In the genomic region with DNA sequence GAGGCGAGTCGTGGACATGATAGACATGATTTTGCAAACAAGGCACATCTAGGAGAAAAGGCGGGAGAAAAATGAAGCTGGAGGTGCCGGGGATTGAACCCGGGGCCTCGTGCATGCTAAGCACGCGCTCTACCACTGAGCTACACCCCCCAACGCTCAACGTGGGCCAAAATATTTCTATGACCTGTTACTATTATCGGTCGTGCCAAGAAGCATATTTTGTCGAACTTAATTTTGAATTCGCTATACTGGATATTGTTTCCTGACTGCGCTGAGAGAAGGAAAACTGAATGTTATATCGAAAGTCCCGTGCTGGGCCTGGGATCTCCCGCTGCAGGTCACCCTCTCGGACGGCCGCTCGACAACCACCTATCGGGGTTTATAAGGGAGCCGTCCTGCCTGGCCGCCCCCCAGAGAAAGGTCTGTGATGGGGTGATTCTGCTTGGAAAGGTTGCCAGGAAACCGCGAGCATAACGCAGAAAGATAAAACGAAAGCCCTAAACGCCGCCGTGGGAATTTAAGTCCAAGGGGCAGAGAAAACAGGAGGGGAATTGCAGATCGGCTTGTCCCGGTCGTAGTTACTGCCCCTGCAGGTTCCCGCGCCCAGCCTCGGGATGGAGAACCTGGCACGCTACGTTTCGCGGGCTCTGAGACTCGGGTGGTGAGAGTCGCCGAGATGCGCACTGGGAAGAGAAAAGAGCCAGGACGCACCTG, we compare ENCODE assay signal across 8 cellular contexts.
DNase-seq lines count a peak whose midpoint lies in the region; ATAC-seq and TF ChIP-seq lines count a peak whose summit lies in the region.

No MANE protein-coding gene starts in this region.

- H3K27me3 ChIP-seq in Panc1 (ENCODE audit: control insufficient read depth, insufficient read depth, low read length) (no peaks in the 10 kb centered on the region), fibroblast of lung (ENCODE audit: control insufficient read depth, insufficient read depth, low read length) (no peaks in the 10 kb centered on the region)
- no peaks in the 10 kb centered on the region for H3K27me3 ChIP-seq in naive thymus-derived CD4-positive, alpha-beta T cell (ENCODE audit: control insufficient read depth in 2 of 2, insufficient read depth in 2 of 2, low read length in 2 of 2)

- H4K20me1 ChIP-seq in fibroblast of lung (ENCODE audit: control insufficient read depth, extremely low read depth, insufficient read depth, low read length), result no peaks in the 10 kb centered on the region

- H3K36me3 ChIP-seq in Panc1 (ENCODE audit: control insufficient read depth, insufficient read depth, low read length), result no peaks in the 10 kb centered on the region
- H3K36me3 ChIP-seq in fibroblast of lung (ENCODE audit: control insufficient read depth, insufficient read depth, low read length), result no peaks in the 10 kb centered on the region
- no peaks in the 10 kb centered on the region for H3K36me3 ChIP-seq in naive thymus-derived CD4-positive, alpha-beta T cell (ENCODE audit: control insufficient read depth in 2 of 3, insufficient read depth in 3 of 3, low read length in 3 of 3)

- no TSS peak for BruUV-seq in Panc1 (replicated peaks; lab: Mats Ljungman, UMichigan)

- TF ChIP-seq CTCF in GM12864 (IDR thresholded peaks at IDR 0.05; ENCODE audit: low read depth, low read length, missing control alignments) (no peak), Panc1 (IDR thresholded peaks at IDR 0.05) (no peak), fibroblast of lung (conservative IDR thresholded peaks at IDR 0.05 in 1 of 2, IDR thresholded peaks at IDR 0.05 in 1 of 2; ENCODE audit: low read depth in 1 of 2, low read length in 2 of 2) (no peak)

- H3K27me3 Mint-ChIP-seq in naive thymus-derived CD4-positive, alpha-beta T cell, result peaks cover 0 to 30% (median 4%) of the 10 kb centered on the region in 5 donors

- H3K9me3 ChIP-seq in Panc1 (ENCODE audit: control insufficient read depth, insufficient read depth, low read depth, low read length), result no peaks in the 10 kb centered on the region
- H3K9me3 ChIP-seq in fibroblast of lung (ENCODE audit: control insufficient read depth, insufficient read depth, low read depth, low read length), result no peaks in the 10 kb centered on the region
- peaks cover 0 to 5% (median 0%) of the 10 kb centered on the region in 3 experiments for H3K9me3 ChIP-seq in naive thymus-derived CD4-positive, alpha-beta T cell (ENCODE audit: control insufficient read depth in 2 of 3, low read length in 3 of 3)

- peak overlapping the region; percentile 89 to 100 (median 95) for H3K27ac Mint-ChIP-seq in naive thymus-derived CD4-positive, alpha-beta T cell

- H3K79me2 ChIP-seq in fibroblast of lung (ENCODE audit: control insufficient read depth, insufficient read depth, low read length), result no peaks in the 10 kb centered on the region

- in situ Hi-C loops in Panc1 (cut with HindIII; ENCODE audit: low pct_unique_long_range_greater_than_20kb, low sequenced_read_pairs), result no loop called here

- H3K4me1 ChIP-seq in Panc1 (ENCODE audit: control insufficient read depth, insufficient read depth, low read length) (peaks cover 8% of the 10 kb centered on the region), fibroblast of lung (ENCODE audit: control insufficient read depth, extremely low read depth, insufficient read depth, low read length) (peaks cover 5% of the 10 kb centered on the region)
- H3K4me1 ChIP-seq in naive thymus-derived CD4-positive, alpha-beta T cell (ENCODE audit: control insufficient read depth in 2 of 2, insufficient read depth in 2 of 2, low read length in 2 of 2), result peaks cover 11 to 18% of the 10 kb centered on the region in 2 donors

- H3K4me2 ChIP-seq in fibroblast of lung (ENCODE audit: extremely low read depth, insufficient read depth, low read length), result peak overlapping the region; percentile 94

- peaks cover 15 to 69% (median 53%) of the 10 kb centered on the region in 7 donors for H3K4me1 Mint-ChIP-seq in naive thymus-derived CD4-positive, alpha-beta T cell

- peak; percentile 74 for ATAC-seq in Panc1
- ATAC-seq in naive thymus-derived CD4-positive, alpha-beta T cell, result peak; percentile 64
- ATAC-seq in GM18858 (IDR thresholded peaks at IDR 0.05; ENCODE audit: unreplicated experiment), result no peak

- peak overlapping the region; percentile 48 for H3K9ac ChIP-seq in fibroblast of lung (ENCODE audit: insufficient read depth, low read length)

- CTCF ChIA-PET in Panc1 (lab: Charles Lee), result interaction anchor here (2.2 kb wide), 1 partner anchor 27 kb away, joined by 4 read pairs; no protein-coding TSS in a partner anchor
- CTCF ChIA-PET in naive thymus-derived CD4-positive, alpha-beta T cell (lab: Charles Lee), result interaction anchor here (0.8 to 5.4 kb wide), 7 partner anchors 15 to 1725 kb away, joined by 3 to 32 read pairs (median 5); a partner anchor contains a TSS

- H3K4me3 Mint-ChIP-seq in naive thymus-derived CD4-positive, alpha-beta T cell, result peak overlapping the region; percentile 90 to 98 (median 92)

- H3K4me3 ChIP-seq in GM12864 (ENCODE audit: low read depth, low read length) (peak overlapping the region; percentile 81), Panc1 (ENCODE audit: low read depth in 2 of 2, low read length in 2 of 2) (peak overlapping the region; percentile 83 to 97), fibroblast of lung (replicated peaks in 1 of 4; ENCODE audit: control extremely low read depth in 1 of 4, insufficient read depth in 1 of 4, low read depth in 3 of 4, low read length in 4 of 4) (peak overlapping the region; percentile 80 to 90 (median 90))
- H3K4me3 ChIP-seq in Jurkat, Clone E6-1 (ENCODE audit: low read length), result peak overlapping the region; percentile 69
- H3K4me3 ChIP-seq in naive thymus-derived CD4-positive, alpha-beta T cell (ENCODE audit: low read length), result peak overlapping the region; percentile 95

- peak overlapping the region; percentile 85 for H2AFZ ChIP-seq in fibroblast of lung (ENCODE audit: low read length)

- peaks cover 0 to 14% (median 0%) of the 10 kb centered on the region in 5 donors for H3K36me3 Mint-ChIP-seq in naive thymus-derived CD4-positive, alpha-beta T cell

- POLR2A ChIA-PET in Panc1 (lab: Charles Lee), result interaction anchor here (0.5 kb wide), 1 partner anchor 9 kb away, joined by 3 read pairs; no protein-coding TSS in a partner anchor
- POLR2A ChIA-PET in naive thymus-derived CD4-positive, alpha-beta T cell (lab: Charles Lee), result interaction anchor here (0.8 to 13.2 kb wide), 21 partner anchors 15 to 1027 kb away, joined by 3 to 459 read pairs (median 4); partner anchors contain the start of gene TRIM27

- peaks cover 0 to 34% (median 13%) of the 10 kb centered on the region in 11 donors for H3K9me3 Mint-ChIP-seq in naive thymus-derived CD4-positive, alpha-beta T cell

- H3K27ac ChIP-seq in Panc1 (ENCODE audit: low read length) (peak overlapping the region; percentile 79), fibroblast of lung (ENCODE audit: insufficient read depth, low read length) (peak overlapping the region; percentile 36)
- peak overlapping the region; percentile 75 for H3K27ac ChIP-seq in naive thymus-derived CD4-positive, alpha-beta T cell (ENCODE audit: low read depth, low read length)

- no peak for DNase-seq in GM12864 (ENCODE audit: low read depth)
- DNase-seq in Jurkat, Clone E6-1 (ENCODE audit: low read depth, low spot score), result peak; percentile 83
- peak; percentile 93 for DNase-seq in Panc1 (ENCODE audit: low read depth, low spot score)
- DNase-seq in activated T-helper 1 cell treated with Interleukin-2 at 50 U/mL for 16 hours (ENCODE audit: low read depth), result peak; percentile 63
- DNase-seq in fibroblast of lung (ENCODE audit: low read depth in 2 of 2), result peak; percentile 64 to 90
- peak; percentile 60 to 93 (median 89) for DNase-seq in naive thymus-derived CD4-positive, alpha-beta T cell
- peak; percentile 60 to 78 for DNase-seq in stimulated activated CD8-positive, alpha-beta memory T cell treated with anti-CD3 and anti-CD28 coated beads, Interleukin-7, amount 100 ng/mL, for 4 hours (ENCODE audit: low read depth in 2 of 2)

- intact Hi-C loops in Panc1 (cut with micrococcal nuclease; ENCODE audit: unreplicated experiment), result loop anchor here (10.0 kb wide), 1 partner anchor 121 kb away; no protein-coding TSS in a partner anchor
- intact Hi-C loops in naive thymus-derived CD4-positive, alpha-beta T cell (cut with micrococcal nuclease), result loop anchor here (1.0 to 10.0 kb wide), 13 partner anchors 25 to 1729 kb away; partner anchors contain the start of gene ZNF184 (in 1 of the 2)
